Comparison of ENCODE assay signal across 10 cellular contexts in genomic region chr11:134411887-134412507, GRCh38. TPM values are rescaled to one million over a fixed set of nuclear protein-coding genes. Genes with fewer than 3 reads are reported as not detected.
DNase-seq lines count a peak whose midpoint lies in the region; ATAC-seq lines count a peak whose summit lies in the region.
"Had no signal": no experiment of that assay in that cellular context is flagged by ENCODE, and none has a peak within 500 bp of the region (broad histone marks: within the 10 kb centered on the region; RNA-seq: fewer than 3 reads in every experiment).

B3GAT1 (minus strand) TSS chr11:134412242; CDS start chr11:134387659, 24,583 bp downstream.

- H3K36me3 Mint-ChIP-seq in T-helper 2 cell treated with Interferon-gamma antibody and Interleukin-4, amounts not matched to agents 5 μg/mL and 100 μg/mL, for 36 hours (ENCODE audit: low read depth), result no peaks in the 10 kb centered on the region

- peak within 1 kb of the TSS; percentile 59 for H3K4me3 Mint-ChIP-seq in T-helper 2 cell treated with Interferon-gamma antibody and Interleukin-4, amounts not matched to agents 5 μg/mL and 100 μg/mL, for 36 hours

- no peaks in the 10 kb centered on the region for H3K9me3 ChIP-seq in right cardiac atrium (ENCODE audit: control insufficient read depth, low read length)
- H3K9me3 ChIP-seq: pancreas had no signal

- H3K4me1 Mint-ChIP-seq in T-helper 2 cell treated with Interferon-gamma antibody and Interleukin-4, amounts not matched to agents 5 μg/mL and 100 μg/mL, for 36 hours (ENCODE audit: low read depth), result peaks cover 7% of the 10 kb centered on the region

- H3K27me3 Mint-ChIP-seq in T-helper 2 cell treated with Interferon-gamma antibody and Interleukin-4, amounts not matched to agents 5 μg/mL and 100 μg/mL, for 36 hours (ENCODE audit: low read depth), result peaks cover 68% of the 10 kb centered on the region

- H3K27me3 ChIP-seq in right cardiac atrium (ENCODE audit: control insufficient read depth, insufficient read depth), result no peaks in the 10 kb centered on the region

- peak within 1 kb of the TSS; percentile 56 for H3K4me3 ChIP-seq in right cardiac atrium (ENCODE audit: low read length)
- peak within 1 kb of the TSS; percentile 6 to 37 (median 23) for H3K4me3 ChIP-seq in skin epidermis

- 1% methylated on average over 82 of the region's 92 CpGs for WGBS in right cardiac atrium

- ATAC-seq in right cardiac atrium, result no peak
- ATAC-seq in HG03457 (IDR thresholded peaks at IDR 0.05; ENCODE audit: unreplicated experiment), result no peak

- no peak within 1 kb of the TSS for H3K27ac Mint-ChIP-seq in T-helper 2 cell treated with Interferon-gamma antibody and Interleukin-4, amounts not matched to agents 5 μg/mL and 100 μg/mL, for 36 hours

- no peaks in the 10 kb centered on the region for H3K9me3 Mint-ChIP-seq in T-helper 2 cell treated with Interferon-gamma antibody and Interleukin-4, amounts not matched to agents 5 μg/mL and 100 μg/mL, for 36 hours

- DNase-seq in NCI-H2081 (lab: John Stamatoyannopoulos, UW) (peak; percentile 25 to 37), NCI-H2081 treated with DMSO at 0.1 percent for 48 hours (lab: John Stamatoyannopoulos, UW) (no peak), right cardiac atrium (no peak), COLO829 (ENCODE audit: low spot score) (no peak), ACHN (no peak)
- DNase-seq in T-helper 2 cell treated with Interferon-gamma antibody and Interleukin-4, amounts not matched to agents 5 μg/mL and 100 μg/mL, for 36 hours (ENCODE audit: low spot score), result no peak

- H3K27ac ChIP-seq in right cardiac atrium (ENCODE audit: low read length) (no peak within 1 kb of the TSS), skin epidermis (no peak within 1 kb of the TSS)
- H3K27ac ChIP-seq: pancreas had no signal

- H3K4me1 ChIP-seq in right cardiac atrium (ENCODE audit: control insufficient read depth, insufficient read depth, low read length), result no peaks in the 10 kb centered on the region
- H3K4me1 ChIP-seq: pancreas had no signal

- in situ Hi-C loops in ACHN (cut with HindIII; ENCODE audit: low pct_ligation_motif_present, low pct_unique_long_range_greater_than_20kb, low sequenced_read_pairs), result no loop called here

- intact Hi-C loops in right cardiac atrium (cut with DNase I), result no loop called here

RNA-seq across cellular contexts. Expression of gene B3GAT1, which starts in this region (rescaled TPM):
- under 1 TPM in 3 of 4 donors, not detected in 1; 0.08 to 0.32 (median 0.29) TPM for total RNA-seq in right cardiac atrium
- polyA plus RNA-seq in right cardiac atrium, result 0.18 TPM
- polyA plus RNA-seq: AG04450 had no signal

Comparison
In these comparisons a context has a peak if more than half of its experiments do, and no peak if none do; other contexts are left out.
1. DNase-seq: peak in NCI-H2081 (2 of 2); none in NCI-H2081 treated with DMSO at 0.1 percent for 48 hours (single experiment), T-helper 2 cell treated with Interferon-gamma antibody and Interleukin-4, amounts not matched to agents 5 μg/mL and 100 μg/mL, for 36 hours (single experiment), right cardiac atrium (0 of 3), COLO829 (single experiment) and ACHN (single experiment).